Comparison of ENCODE assay signal across 1 cellular context in the genomic region with DNA sequence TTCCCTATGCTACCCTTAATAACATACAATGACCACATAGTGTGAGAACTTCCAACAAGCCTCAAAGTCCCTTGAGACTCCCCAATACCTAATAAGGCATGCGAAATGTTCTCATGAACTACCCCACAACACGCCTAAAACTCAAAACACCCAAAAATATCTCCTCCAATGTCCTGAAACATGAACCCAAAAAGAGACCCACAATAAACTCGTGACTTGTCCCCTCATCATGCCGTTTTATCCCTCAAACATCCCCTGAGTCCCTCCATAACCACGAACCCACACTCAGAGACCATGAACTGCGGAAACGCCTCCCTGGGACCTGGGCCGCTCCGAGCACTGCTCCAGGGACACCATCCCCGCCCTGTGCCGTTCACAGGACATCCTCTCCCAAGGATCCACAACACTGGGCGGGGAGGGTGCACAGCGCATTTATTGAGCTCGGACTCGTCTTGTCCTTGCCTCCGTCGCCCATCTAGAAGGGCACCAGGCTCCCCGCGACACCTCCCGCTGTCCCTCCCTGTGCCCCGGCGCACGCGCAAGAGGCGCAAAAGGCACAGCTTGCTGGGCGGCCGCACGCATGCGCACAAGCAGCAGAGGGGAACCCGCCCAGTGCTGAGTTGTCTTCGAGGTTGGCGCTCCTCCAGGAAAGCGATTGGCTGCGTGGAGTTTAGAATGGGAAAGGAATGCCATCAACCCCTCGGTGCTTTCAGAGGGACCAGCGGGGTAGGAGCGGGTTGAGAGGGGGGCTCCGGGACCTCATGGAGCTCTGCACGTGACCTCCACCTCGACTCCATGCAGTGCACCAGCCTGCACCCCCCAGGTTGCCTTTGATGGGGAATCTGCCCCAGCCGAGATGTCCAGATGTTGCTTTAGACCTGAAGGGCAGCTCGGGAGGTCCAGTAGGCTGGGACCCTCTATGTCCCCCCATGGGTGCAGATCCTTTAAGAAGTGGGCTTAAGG.
TF ChIP-seq lines count a peak whose summit lies in the region.

No MANE protein-coding gene starts in this region.

TF ChIP-seq in K562, 482 proteins besides CTCF, POLR2A, EP300 and RAD21 (continued from another document and continues in another):
- TF ChIP-seq, protein P1, sequence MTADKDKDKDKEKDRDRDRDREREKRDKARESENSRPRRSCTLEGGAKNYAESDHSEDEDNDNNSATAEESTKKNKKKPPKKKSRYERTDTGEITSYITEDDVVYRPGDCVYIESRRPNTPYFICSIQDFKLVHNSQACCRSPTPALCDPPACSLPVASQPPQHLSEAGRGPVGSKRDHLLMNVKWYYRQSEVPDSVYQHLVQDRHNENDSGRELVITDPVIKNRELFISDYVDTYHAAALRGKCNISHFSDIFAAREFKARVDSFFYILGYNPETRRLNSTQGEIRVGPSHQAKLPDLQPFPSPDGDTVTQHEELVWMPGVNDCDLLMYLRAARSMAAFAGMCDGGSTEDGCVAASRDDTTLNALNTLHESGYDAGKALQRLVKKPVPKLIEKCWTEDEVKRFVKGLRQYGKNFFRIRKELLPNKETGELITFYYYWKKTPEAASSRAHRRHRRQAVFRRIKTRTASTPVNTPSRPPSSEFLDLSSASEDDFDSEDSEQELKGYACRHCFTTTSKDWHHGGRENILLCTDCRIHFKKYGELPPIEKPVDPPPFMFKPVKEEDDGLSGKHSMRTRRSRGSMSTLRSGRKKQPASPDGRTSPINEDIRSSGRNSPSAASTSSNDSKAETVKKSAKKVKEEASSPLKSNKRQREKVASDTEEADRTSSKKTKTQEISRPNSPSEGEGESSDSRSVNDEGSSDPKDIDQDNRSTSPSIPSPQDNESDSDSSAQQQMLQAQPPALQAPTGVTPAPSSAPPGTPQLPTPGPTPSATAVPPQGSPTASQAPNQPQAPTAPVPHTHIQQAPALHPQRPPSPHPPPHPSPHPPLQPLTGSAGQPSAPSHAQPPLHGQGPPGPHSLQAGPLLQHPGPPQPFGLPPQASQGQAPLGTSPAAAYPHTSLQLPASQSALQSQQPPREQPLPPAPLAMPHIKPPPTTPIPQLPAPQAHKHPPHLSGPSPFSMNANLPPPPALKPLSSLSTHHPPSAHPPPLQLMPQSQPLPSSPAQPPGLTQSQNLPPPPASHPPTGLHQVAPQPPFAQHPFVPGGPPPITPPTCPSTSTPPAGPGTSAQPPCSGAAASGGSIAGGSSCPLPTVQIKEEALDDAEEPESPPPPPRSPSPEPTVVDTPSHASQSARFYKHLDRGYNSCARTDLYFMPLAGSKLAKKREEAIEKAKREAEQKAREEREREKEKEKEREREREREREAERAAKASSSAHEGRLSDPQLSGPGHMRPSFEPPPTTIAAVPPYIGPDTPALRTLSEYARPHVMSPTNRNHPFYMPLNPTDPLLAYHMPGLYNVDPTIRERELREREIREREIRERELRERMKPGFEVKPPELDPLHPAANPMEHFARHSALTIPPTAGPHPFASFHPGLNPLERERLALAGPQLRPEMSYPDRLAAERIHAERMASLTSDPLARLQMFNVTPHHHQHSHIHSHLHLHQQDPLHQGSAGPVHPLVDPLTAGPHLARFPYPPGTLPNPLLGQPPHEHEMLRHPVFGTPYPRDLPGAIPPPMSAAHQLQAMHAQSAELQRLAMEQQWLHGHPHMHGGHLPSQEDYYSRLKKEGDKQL (CRISPR knock-in tag; IDR thresholded peaks at IDR 0.05; ENCODE audit: borderline replicate concordance): no peak
- TF ChIP-seq CXXC5 (CRISPR knock-in tag; IDR thresholded peaks at IDR 0.05): peak; percentile 48; the same call in 1 of the 2 replicates
- TF ChIP-seq SLC30A9 (CRISPR knock-in tag; IDR thresholded peaks at IDR 0.05): no peak
- TF ChIP-seq ZNF76 (CRISPR knock-in tag; IDR thresholded peaks at IDR 0.05; ENCODE audit: borderline replicate concordance): no peak
- TF ChIP-seq HLTF (IDR thresholded peaks at IDR 0.05): no peak
- no peak for TF ChIP-seq DACH1 (IDR thresholded peaks at IDR 0.05; ENCODE audit: partially characterized antibody)
- TF ChIP-seq MBD2 (IDR thresholded peaks at IDR 0.05; ENCODE audit: borderline replicate concordance, low read depth): peak; percentile 26; the same call in 1 of the 2 replicates
- TF ChIP-seq, protein P2, sequence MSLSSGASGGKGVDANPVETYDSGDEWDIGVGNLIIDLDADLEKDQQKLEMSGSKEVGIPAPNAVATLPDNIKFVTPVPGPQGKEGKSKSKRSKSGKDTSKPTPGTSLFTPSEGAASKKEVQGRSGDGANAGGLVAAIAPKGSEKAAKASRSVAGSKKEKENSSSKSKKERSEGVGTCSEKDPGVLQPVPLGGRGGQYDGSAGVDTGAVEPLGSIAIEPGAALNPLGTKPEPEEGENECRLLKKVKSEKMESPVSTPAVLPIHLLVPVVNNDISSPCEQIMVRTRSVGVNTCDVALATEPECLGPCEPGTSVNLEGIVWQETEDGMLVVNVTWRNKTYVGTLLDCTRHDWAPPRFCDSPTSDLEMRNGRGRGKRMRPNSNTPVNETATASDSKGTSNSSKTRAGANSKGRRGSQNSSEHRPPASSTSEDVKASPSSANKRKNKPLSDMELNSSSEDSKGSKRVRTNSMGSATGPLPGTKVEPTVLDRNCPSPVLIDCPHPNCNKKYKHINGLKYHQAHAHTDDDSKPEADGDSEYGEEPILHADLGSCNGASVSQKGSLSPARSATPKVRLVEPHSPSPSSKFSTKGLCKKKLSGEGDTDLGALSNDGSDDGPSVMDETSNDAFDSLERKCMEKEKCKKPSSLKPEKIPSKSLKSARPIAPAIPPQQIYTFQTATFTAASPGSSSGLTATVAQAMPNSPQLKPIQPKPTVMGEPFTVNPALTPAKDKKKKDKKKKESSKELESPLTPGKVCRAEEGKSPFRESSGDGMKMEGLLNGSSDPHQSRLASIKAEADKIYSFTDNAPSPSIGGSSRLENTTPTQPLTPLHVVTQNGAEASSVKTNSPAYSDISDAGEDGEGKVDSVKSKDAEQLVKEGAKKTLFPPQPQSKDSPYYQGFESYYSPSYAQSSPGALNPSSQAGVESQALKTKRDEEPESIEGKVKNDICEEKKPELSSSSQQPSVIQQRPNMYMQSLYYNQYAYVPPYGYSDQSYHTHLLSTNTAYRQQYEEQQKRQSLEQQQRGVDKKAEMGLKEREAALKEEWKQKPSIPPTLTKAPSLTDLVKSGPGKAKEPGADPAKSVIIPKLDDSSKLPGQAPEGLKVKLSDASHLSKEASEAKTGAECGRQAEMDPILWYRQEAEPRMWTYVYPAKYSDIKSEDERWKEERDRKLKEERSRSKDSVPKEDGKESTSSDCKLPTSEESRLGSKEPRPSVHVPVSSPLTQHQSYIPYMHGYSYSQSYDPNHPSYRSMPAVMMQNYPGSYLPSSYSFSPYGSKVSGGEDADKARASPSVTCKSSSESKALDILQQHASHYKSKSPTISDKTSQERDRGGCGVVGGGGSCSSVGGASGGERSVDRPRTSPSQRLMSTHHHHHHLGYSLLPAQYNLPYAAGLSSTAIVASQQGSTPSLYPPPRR (CRISPR knock-in tag; IDR thresholded peaks at IDR 0.05; ENCODE audit: borderline replicate concordance): no peak
- no peak for TF ChIP-seq ZNF121 (CRISPR knock-in tag; conservative IDR thresholded peaks at IDR 0.05)
- TF ChIP-seq POU5F1 (IDR thresholded peaks at IDR 0.05; ENCODE audit: borderline replicate concordance, low read depth, low read length, partially characterized antibody): peak; percentile 70
- no peak for TF ChIP-seq HIVEP1 (CRISPR knock-in tag; IDR thresholded peaks at IDR 0.05)
- TF ChIP-seq NONO (IDR thresholded peaks at IDR 0.05; ENCODE audit: low read depth in 2 of 2, low read length in 1 of 2): no peak
- TF ChIP-seq TAF7 (tag; IDR thresholded peaks at IDR 0.05): peak; percentile 21; the same call in 1 of the 2 replicates
- TF ChIP-seq MYC (IDR thresholded peaks at IDR 0.05; ENCODE audit: low read depth, low read length): no peak
- no peak for TF ChIP-seq MYC (CRISPR knock-in tag; IDR thresholded peaks at IDR 0.05; ENCODE audit: borderline replicate concordance, low read depth)
- no peak for TF ChIP-seq SMAD2 (IDR thresholded peaks at IDR 0.05; ENCODE audit: low read depth, low read length)
- TF ChIP-seq SRSF7 (optimal IDR thresholded peaks at IDR 0.05; ENCODE audit: low read depth, low read length): no peak
- TF ChIP-seq RBM39 (optimal IDR thresholded peaks at IDR 0.05; ENCODE audit: low read depth, low read length): no peak
- TF ChIP-seq ZNF644 (tag; IDR thresholded peaks at IDR 0.05; ENCODE audit: low read depth): no peak
- TF ChIP-seq LARP7 (IDR thresholded peaks at IDR 0.05): no peak
- TF ChIP-seq SRF (CRISPR knock-in tag; IDR thresholded peaks at IDR 0.05): peak in 1 of 2 experiments; percentile 40; a peak in 2 of 4 replicates
- no peak for TF ChIP-seq ZNF253 (CRISPR knock-in tag; conservative IDR thresholded peaks at IDR 0.05)
- TF ChIP-seq, protein P3, sequence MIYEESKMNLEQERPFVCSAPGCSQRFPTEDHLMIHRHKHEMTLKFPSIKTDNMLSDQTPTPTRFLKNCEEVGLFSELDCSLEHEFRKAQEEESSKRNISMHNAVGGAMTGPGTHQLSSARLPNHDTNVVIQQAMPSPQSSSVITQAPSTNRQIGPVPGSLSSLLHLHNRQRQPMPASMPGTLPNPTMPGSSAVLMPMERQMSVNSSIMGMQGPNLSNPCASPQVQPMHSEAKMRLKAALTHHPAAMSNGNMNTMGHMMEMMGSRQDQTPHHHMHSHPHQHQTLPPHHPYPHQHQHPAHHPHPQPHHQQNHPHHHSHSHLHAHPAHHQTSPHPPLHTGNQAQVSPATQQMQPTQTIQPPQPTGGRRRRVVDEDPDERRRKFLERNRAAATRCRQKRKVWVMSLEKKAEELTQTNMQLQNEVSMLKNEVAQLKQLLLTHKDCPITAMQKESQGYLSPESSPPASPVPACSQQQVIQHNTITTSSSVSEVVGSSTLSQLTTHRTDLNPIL (CRISPR knock-in tag; IDR thresholded peaks at IDR 0.05): no peak
- no peak for TF ChIP-seq PHTF2 (CRISPR knock-in tag; IDR thresholded peaks at IDR 0.05)
- TF ChIP-seq, protein P4, sequence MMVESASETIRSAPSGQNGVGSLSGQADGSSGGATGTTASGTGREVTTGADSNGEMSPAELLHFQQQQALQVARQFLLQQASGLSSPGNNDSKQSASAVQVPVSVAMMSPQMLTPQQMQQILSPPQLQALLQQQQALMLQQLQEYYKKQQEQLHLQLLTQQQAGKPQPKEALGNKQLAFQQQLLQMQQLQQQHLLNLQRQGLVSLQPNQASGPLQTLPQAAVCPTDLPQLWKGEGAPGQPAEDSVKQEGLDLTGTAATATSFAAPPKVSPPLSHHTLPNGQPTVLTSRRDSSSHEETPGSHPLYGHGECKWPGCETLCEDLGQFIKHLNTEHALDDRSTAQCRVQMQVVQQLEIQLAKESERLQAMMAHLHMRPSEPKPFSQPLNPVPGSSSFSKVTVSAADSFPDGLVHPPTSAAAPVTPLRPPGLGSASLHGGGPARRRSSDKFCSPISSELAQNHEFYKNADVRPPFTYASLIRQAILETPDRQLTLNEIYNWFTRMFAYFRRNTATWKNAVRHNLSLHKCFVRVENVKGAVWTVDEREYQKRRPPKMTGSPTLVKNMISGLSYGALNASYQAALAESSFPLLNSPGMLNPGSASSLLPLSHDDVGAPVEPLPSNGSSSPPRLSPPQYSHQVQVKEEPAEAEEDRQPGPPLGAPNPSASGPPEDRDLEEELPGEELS (CRISPR knock-in tag; IDR thresholded peaks at IDR 0.05; ENCODE audit: borderline replicate concordance): no peak
- 0 out of 2 replicates have a peak, but pooled peaks have one; percentile 40 for TF ChIP-seq FOXP1 (CRISPR knock-in tag; IDR thresholded peaks at IDR 0.05)
- no peak for TF ChIP-seq TRIM28 (IDR thresholded peaks at IDR 0.05)
- no peak for TF ChIP-seq ZNF699 (CRISPR knock-in tag; IDR thresholded peaks at IDR 0.05; ENCODE audit: insufficient replicate concordance)
- no peak for TF ChIP-seq ETV1 (tag; conservative IDR thresholded peaks at IDR 0.05; ENCODE audit: low read depth)
- 0 out of 2 replicates have a peak, but pooled peaks have one; percentile 21 for TF ChIP-seq SMARCE1 (IDR thresholded peaks at IDR 0.05)
- TF ChIP-seq, protein P5, sequence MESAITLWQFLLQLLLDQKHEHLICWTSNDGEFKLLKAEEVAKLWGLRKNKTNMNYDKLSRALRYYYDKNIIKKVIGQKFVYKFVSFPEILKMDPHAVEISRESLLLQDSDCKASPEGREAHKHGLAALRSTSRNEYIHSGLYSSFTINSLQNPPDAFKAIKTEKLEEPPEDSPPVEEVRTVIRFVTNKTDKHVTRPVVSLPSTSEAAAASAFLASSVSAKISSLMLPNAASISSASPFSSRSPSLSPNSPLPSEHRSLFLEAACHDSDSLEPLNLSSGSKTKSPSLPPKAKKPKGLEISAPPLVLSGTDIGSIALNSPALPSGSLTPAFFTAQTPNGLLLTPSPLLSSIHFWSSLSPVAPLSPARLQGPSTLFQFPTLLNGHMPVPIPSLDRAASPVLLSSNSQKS (CRISPR knock-in tag; IDR thresholded peaks at IDR 0.05): no peak
- no peak for TF ChIP-seq ZNF586 (CRISPR knock-in tag; conservative IDR thresholded peaks at IDR 0.05)
- TF ChIP-seq, protein P6, sequence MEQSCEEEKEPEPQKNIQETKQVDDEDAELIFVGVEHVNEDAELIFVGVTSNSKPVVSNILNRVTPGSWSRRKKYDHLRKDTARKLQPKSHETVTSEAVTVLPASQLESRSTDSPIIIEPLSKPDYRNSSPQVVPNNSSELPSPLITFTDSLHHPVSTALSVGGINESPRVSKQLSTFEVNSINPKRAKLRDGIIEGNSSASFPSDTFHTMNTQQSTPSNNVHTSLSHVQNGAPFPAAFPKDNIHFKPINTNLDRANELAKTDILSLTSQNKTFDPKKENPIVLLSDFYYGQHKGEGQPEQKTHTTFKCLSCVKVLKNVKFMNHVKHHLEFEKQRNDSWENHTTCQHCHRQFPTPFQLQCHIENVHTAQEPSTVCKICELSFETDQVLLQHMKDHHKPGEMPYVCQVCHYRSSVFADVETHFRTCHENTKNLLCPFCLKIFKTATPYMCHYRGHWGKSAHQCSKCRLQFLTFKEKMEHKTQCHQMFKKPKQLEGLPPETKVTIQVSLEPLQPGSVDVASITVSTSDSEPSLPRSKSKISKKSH (CRISPR knock-in tag; IDR thresholded peaks at IDR 0.05): no peak
- TF ChIP-seq ATF1 (CRISPR knock-in tag; IDR thresholded peaks at IDR 0.05): no peak
- TF ChIP-seq ATF1 (tag; IDR thresholded peaks at IDR 0.05): peak; percentile 13; the same call in 1 of the 2 replicates
- TF ChIP-seq, protein P7, sequence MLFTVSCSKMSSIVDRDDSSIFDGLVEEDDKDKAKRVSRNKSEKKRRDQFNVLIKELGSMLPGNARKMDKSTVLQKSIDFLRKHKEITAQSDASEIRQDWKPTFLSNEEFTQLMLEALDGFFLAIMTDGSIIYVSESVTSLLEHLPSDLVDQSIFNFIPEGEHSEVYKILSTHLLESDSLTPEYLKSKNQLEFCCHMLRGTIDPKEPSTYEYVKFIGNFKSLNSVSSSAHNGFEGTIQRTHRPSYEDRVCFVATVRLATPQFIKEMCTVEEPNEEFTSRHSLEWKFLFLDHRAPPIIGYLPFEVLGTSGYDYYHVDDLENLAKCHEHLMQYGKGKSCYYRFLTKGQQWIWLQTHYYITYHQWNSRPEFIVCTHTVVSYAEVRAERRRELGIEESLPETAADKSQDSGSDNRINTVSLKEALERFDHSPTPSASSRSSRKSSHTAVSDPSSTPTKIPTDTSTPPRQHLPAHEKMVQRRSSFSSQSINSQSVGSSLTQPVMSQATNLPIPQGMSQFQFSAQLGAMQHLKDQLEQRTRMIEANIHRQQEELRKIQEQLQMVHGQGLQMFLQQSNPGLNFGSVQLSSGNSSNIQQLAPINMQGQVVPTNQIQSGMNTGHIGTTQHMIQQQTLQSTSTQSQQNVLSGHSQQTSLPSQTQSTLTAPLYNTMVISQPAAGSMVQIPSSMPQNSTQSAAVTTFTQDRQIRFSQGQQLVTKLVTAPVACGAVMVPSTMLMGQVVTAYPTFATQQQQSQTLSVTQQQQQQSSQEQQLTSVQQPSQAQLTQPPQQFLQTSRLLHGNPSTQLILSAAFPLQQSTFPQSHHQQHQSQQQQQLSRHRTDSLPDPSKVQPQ (CRISPR knock-in tag; IDR thresholded peaks at IDR 0.05; ENCODE audit: borderline replicate concordance): no peak
- TF ChIP-seq JUND (IDR thresholded peaks at IDR 0.05; ENCODE audit: borderline replicate concordance, low read depth, low read length): no peak
- no peak; the same call in 2 of the 3 replicates for TF ChIP-seq JUND (tag; IDR thresholded peaks at IDR 0.05; ENCODE audit: borderline replicate concordance, low read depth, low read length)
- TF ChIP-seq ZKSCAN8 (CRISPR knock-in tag; IDR thresholded peaks at IDR 0.05): no peak
- TF ChIP-seq ZNF274 (IDR thresholded peaks at IDR 0.05; ENCODE audit: borderline replicate concordance, low read depth, low read length): no peak
